10 cellular contexts compared by ENCODE assay signal in the genomic region with DNA sequence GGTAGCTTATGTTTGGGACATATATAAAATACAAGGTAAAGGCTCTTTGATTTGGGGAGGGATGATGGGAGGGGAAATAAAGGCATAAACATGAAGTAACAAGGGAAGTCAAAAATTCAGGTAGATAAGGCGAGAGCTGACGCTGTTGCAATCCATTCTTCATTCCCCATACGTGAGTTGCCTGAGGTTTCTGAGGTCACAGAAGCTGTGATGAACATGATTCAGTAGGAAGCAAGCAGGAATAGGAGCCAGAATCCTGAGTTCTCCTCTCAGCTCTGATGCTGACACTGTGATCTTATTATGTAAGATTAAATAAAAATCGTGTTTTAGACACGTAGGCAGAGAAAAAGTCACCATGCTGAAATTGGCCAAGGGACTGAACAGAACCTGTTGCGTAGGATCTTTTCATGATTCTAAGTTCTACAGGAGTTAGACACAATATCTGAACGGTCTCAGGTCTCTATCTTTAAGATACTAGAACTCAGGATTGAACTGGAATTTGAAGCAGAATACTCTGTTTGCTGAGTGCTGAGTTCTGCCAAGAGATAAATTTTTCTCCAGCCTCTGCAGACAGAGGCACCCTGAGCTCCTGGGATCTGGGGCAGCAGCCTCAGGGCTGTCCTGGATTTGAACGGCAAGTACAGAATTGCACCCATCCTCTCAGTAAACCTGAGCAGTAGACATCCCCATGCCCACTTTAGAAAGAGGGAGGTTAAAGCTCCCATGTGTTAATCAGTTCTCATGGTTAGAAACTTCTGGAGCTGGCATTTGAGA. TPM values are rescaled to one million over a fixed set of nuclear protein-coding genes. Genes with fewer than 3 reads are reported as not detected.
DNase-seq lines count a peak whose midpoint lies in the region; ATAC-seq and TF ChIP-seq lines count a peak whose summit lies in the region.
"Had no signal": no experiment of that assay in that cellular context is flagged by ENCODE, and none has a peak within 500 bp of the region (broad histone marks: within the 10 kb centered on the region; RNA-seq: fewer than 3 reads in every experiment).

No MANE protein-coding gene starts in this region.

- H3K4me1 Mint-ChIP-seq in CD4-positive, alpha-beta T cell (ENCODE audit: low read depth): peaks cover 75% of the 10 kb centered on the region

- H3K27me3 Mint-ChIP-seq in CD4-positive, alpha-beta T cell: no peaks in the 10 kb centered on the region

- no peak for TF ChIP-seq CTCF in CD4-positive, alpha-beta T cell (IDR thresholded peaks at IDR 0.05)
- TF ChIP-seq CTCF in colonic mucosa (IDR thresholded peaks at IDR 0.05): no peak
- no peak for TF ChIP-seq CTCF in neutrophil (IDR thresholded peaks at IDR 0.05)
- no peak for TF ChIP-seq CTCF in GM13977 (IDR thresholded peaks at IDR 0.05; ENCODE audit: extremely low read depth, insufficient read depth, missing control alignments)

- CTCF ChIA-PET in CD4-positive, alpha-beta T cell (lab: Charles Lee): interaction anchor here (1.1 kb wide), 1 partner anchor 133 kb away, joined by 3 read pairs; no protein-coding TSS in a partner anchor

- no peak overlapping the region for H3K9ac ChIP-seq in colonic mucosa (ENCODE audit: low read depth in 2 of 2, low read length in 2 of 2)

- H3K9me3 ChIP-seq in CD4-positive, alpha-beta T cell (ENCODE audit: control insufficient read depth, low read length): no peaks in the 10 kb centered on the region
- H3K9me3 ChIP-seq in colonic mucosa (no peaks in the 10 kb centered on the region), neutrophil (no peaks in the 10 kb centered on the region)

- peak overlapping the region; percentile 80 for H3K4me3 Mint-ChIP-seq in CD4-positive, alpha-beta T cell
- H3K4me3 Mint-ChIP-seq: type B pancreatic cell had no signal

- no peak for ATAC-seq in CD4-positive, alpha-beta T cell (ENCODE audit: poor library complexity)

- in situ Hi-C loops in GM13977 (cut with MboI; ENCODE audit: low pct_unique_long_range_greater_than_20kb, low sequenced_read_pairs, unreplicated experiment): no loop called here

- H3K27ac Mint-ChIP-seq in CD4-positive, alpha-beta T cell: peak overlapping the region; percentile 82
- H3K27ac Mint-ChIP-seq: type B pancreatic cell had no signal

- H3K9me3 Mint-ChIP-seq in CD4-positive, alpha-beta T cell: no peaks in the 10 kb centered on the region
- H3K9me3 Mint-ChIP-seq: type B pancreatic cell had no signal

- H3K36me3 ChIP-seq in colonic mucosa (no peaks in the 10 kb centered on the region), neutrophil (no peaks in the 10 kb centered on the region)

- no peak for DNase-seq in CD4-positive, alpha-beta T cell
- DNase-seq in LHCN-M2 (ENCODE audit: low read depth) (peak; percentile 63), colonic mucosa (no peak), NCI-H748 (lab: John Stamatoyannopoulos, UW; ENCODE audit: unreplicated experiment) (no peak), GM13977 (ENCODE audit: low spot score) (no peak), epidermal melanocyte (ENCODE audit: insufficient read length, low spot score) (no peak), NCI-H2196 treated with DMSO at 0.1 percent for 48 hours (lab: John Stamatoyannopoulos, UW; ENCODE audit: unreplicated experiment) (no peak)
- DNase-seq: RPMI8226 had no signal

- POLR2A ChIA-PET in CD4-positive, alpha-beta T cell (lab: Charles Lee): interaction anchor here (0.7 to 6.5 kb wide), 8 partner anchors 12 to 128 kb away, joined by 3 to 98 read pairs (median 5); a partner anchor contains a TSS

- H3K4me3 ChIP-seq in colonic mucosa: no peak overlapping the region
- H3K4me3 ChIP-seq in neutrophil (ENCODE audit: low read depth in 1 of 2, low read length in 1 of 2): peak overlapping the region; percentile 44 to 45

- no peaks in the 10 kb centered on the region for H3K4me1 ChIP-seq in colonic mucosa
- H3K4me1 ChIP-seq in neutrophil (ENCODE audit: control insufficient read depth in 1 of 2, insufficient read depth in 1 of 2, low read depth in 1 of 2, low read length in 1 of 2): peaks cover 81 to 89% of the 10 kb centered on the region in 2 experiments

- H3K27ac ChIP-seq in CD4-positive, alpha-beta T cell (ENCODE audit: low read depth, low read length): no peak overlapping the region
- H3K27ac ChIP-seq in colonic mucosa: peak overlapping the region; percentile 16
- H3K27ac ChIP-seq in neutrophil: peak overlapping the region; percentile 90

- no peaks in the 10 kb centered on the region for H3K36me3 Mint-ChIP-seq in CD4-positive, alpha-beta T cell (ENCODE audit: low read depth)
- H3K36me3 Mint-ChIP-seq: type B pancreatic cell had no signal

- no peaks in the 10 kb centered on the region for H3K27me3 ChIP-seq in CD4-positive, alpha-beta T cell (ENCODE audit: control insufficient read depth, insufficient read depth, low read length)
- H3K27me3 ChIP-seq in colonic mucosa: no peaks in the 10 kb centered on the region
- no peaks in the 10 kb centered on the region for H3K27me3 ChIP-seq in neutrophil

- intact Hi-C loops in CD4-positive, alpha-beta T cell (cut with DNase I, micrococcal nuclease): loop anchor here in 1 of 2 experiments (5.0 kb wide), 1 partner anchor 92 kb away; no protein-coding TSS in a partner anchor
- intact Hi-C loops in colonic mucosa (cut with DNase I): no loop called here

RNA-seq across cellular contexts. Expression of a gene that starts 21.0 kb away (rescaled TPM):
- 100 to 1,000 TPM; 851 to 874 TPM for total RNA-seq in CD4-positive, alpha-beta T cell
- 30.7 and 35.9 TPM in 2 replicates for total RNA-seq in LHCN-M2 (2014; rRNA removed)
- polyA plus RNA-seq in LHCN-M2 (2012): 48.4 TPM
- 100 to 1,000 TPM; 106 to 299 TPM for total RNA-seq in colonic mucosa
